1 cellular context compared by ENCODE assay signal in genomic region chr2:7083580-7084509, GRCh38.
TF ChIP-seq lines count a peak whose summit lies in the region.

No MANE protein-coding gene starts in this region.

TF ChIP-seq in GM12878, 131 proteins besides CTCF, POLR2A, EP300 and RAD21 (continued from another document):
- TF ChIP-seq CUX1 (IDR thresholded peaks at IDR 0.05; ENCODE audit: insufficient replicate concordance, low read depth, low read length) (no peak), ZBTB40 (IDR thresholded peaks at IDR 0.05; ENCODE audit: borderline replicate concordance) (peak; percentile 70), TCF12 (IDR thresholded peaks at IDR 0.05; ENCODE audit: low read depth, low read length) (0 out of 2 replicates have a peak, but pooled peaks have one; percentile 26)
